In the genomic region with DNA sequence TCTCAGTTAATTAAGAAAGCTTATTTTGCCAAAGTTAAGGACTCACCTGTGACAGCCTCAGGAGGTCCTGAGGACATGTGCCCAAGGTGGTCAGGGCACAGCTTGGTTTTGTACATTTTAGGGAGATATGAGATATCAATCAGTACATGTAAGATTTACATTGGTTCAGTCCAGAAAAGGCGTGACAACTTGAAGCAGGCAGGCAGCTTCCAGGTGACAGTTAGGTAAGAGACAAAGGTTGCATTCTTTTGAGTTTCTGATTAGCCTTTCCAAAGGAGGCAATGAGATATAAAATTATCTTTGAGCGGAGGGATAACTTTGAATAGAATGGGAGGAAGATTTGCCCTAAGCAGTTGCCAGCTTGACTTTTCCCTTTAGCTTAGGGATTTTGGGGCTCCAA, we compare ENCODE assay signal across 23 cellular contexts. TPM values are rescaled to one million over a fixed set of nuclear protein-coding genes. Genes with fewer than 3 reads are reported as not detected.
DNase-seq lines count a peak whose midpoint lies in the region; ATAC-seq, FAIRE-seq and TF ChIP-seq lines count a peak whose summit lies in the region.
"Had no signal": no experiment of that assay in that cellular context is flagged by ENCODE, and none has a peak within 500 bp of the region (broad histone marks: within the 10 kb centered on the region; RNA-seq: fewer than 3 reads in every experiment).

No MANE protein-coding gene starts in this region.

- no peak overlapping the region for H3K27ac Mint-ChIP-seq in Caco-2 (ENCODE audit: unreplicated experiment)
- H3K27ac Mint-ChIP-seq: CD8-positive, alpha-beta memory T cell; HFFc6; IgD-negative memory B cell had no signal

- POLR2A ChIA-PET in Caco-2 (lab: Charles Lee): no interaction called here

- no peak for FAIRE-seq in small intestine (lab: Jason Lieb, UNC)
- FAIRE-seq: GM12892, HTR-8/SVneo had no signal

- DNase-seq in Caco-2 (peak; percentile 6 to 41), NCI-H526 (lab: John Stamatoyannopoulos, UW) (peak; percentile 34 to 45), left lobe of liver (ENCODE audit: low spot score) (no peak), small intestine (peak; percentile 70), foreskin keratinocyte (no peak), NCI-H446 (lab: John Stamatoyannopoulos, UW) (no peak)
- DNase-seq: ACHN; BE2C; C1 segment of cervical spinal cord; CD4-positive, CD25-positive, alpha-beta regulatory T cell; CD8-positive, alpha-beta memory T cell; COR-L47; DMS153; DMS79; GDM1; GOT3; H7; HFFc6 had no signal

- peaks cover 8% of the 10 kb centered on the region for H3K36me3 Mint-ChIP-seq in Caco-2 (ENCODE audit: insufficient read depth, unreplicated experiment)
- H3K36me3 Mint-ChIP-seq: CD4-positive, CD25-positive, alpha-beta regulatory T cell; IgD-negative memory B cell had no signal

- 18 to 67% (median 33%) methylated on average over 2 of the region's 2 CpGs for WGBS in small intestine, 3 donors

- H3K27me3 ChIP-seq in Caco-2 (replicated peaks; ENCODE audit: control insufficient read depth, insufficient read depth, low read length) (no peaks in the 10 kb centered on the region), small intestine (ENCODE audit: control insufficient read depth in 2 of 2, insufficient read depth in 2 of 2, low read length in 2 of 2) (no peaks in the 10 kb centered on the region), foreskin keratinocyte (no peaks in the 10 kb centered on the region)
- H3K27me3 ChIP-seq: BE2C had no signal

- peak; percentile 68 for ATAC-seq in left lobe of liver
- no peak for ATAC-seq in HG02642 (IDR thresholded peaks at IDR 0.05; ENCODE audit: poor library complexity, unreplicated experiment)
- no peak for ATAC-seq in foreskin keratinocyte
- ATAC-seq: HCT116 had no signal

- H3K4me1 ChIP-seq in Caco-2: peaks cover 41% of the 10 kb centered on the region
- H3K4me1 ChIP-seq in small intestine (ENCODE audit: control insufficient read depth in 2 of 2, insufficient read depth in 1 of 2, low read depth in 1 of 2, low read length in 1 of 2): peaks cover 0 to 6% of the 10 kb centered on the region in 2 donors
- no peaks in the 10 kb centered on the region for H3K4me1 ChIP-seq in foreskin keratinocyte
- H3K4me1 ChIP-seq: BE2C had no signal

- H3K4me3 ChIP-seq in Caco-2 (ENCODE audit: low read depth, low read length) (no peak overlapping the region), small intestine (ENCODE audit: low read depth in 1 of 2, low read length in 2 of 2) (no peak overlapping the region)

- H3K27ac ChIP-seq in small intestine (ENCODE audit: low read depth in 1 of 2, low read length in 1 of 2): no peak overlapping the region
- no peak overlapping the region for H3K27ac ChIP-seq in foreskin keratinocyte

- TF ChIP-seq CTCF in Caco-2 (IDR thresholded peaks at IDR 0.05; ENCODE audit: insufficient read depth in 1 of 2, low read depth in 1 of 2, low read length in 1 of 2, severe bottlenecking in 1 of 2, unreplicated experiment in 1 of 2): no peak
- no peak for TF ChIP-seq CTCF in foreskin keratinocyte (conservative IDR thresholded peaks at IDR 0.05)

- CTCF ChIA-PET in Caco-2 (lab: Charles Lee): interaction anchor here (0.8 kb wide), 1 partner anchor 151 kb away, joined by 3 read pairs; no protein-coding TSS in a partner anchor

- H3K4me1 Mint-ChIP-seq in Caco-2 (ENCODE audit: low read depth, unreplicated experiment): peaks cover 30% of the 10 kb centered on the region
- H3K4me1 Mint-ChIP-seq: IgD-negative memory B cell had no signal

- no peaks in the 10 kb centered on the region for H3K27me3 Mint-ChIP-seq in Caco-2 (ENCODE audit: insufficient read depth, unreplicated experiment)
- H3K27me3 Mint-ChIP-seq: CD4-positive, CD25-positive, alpha-beta regulatory T cell; IgD-negative memory B cell had no signal

- no peak overlapping the region for H3K4me3 Mint-ChIP-seq in Caco-2 (ENCODE audit: unreplicated experiment)
- H3K4me3 Mint-ChIP-seq: CD4-positive, CD25-positive, alpha-beta regulatory T cell; CD8-positive, alpha-beta memory T cell; HFFc6; IgD-negative memory B cell had no signal

- no TSS peak for BruUV-seq in Caco-2 (replicated peaks; lab: Mats Ljungman, UMichigan)

- H3K9me3 Mint-ChIP-seq in Caco-2 (ENCODE audit: unreplicated experiment): peaks cover 9% of the 10 kb centered on the region

- H3K9me3 ChIP-seq in Caco-2: no peaks in the 10 kb centered on the region
- no peaks in the 10 kb centered on the region for H3K9me3 ChIP-seq in small intestine (ENCODE audit: control insufficient read depth, low read depth)
- H3K9me3 ChIP-seq: BE2C had no signal

- H3K36me3 ChIP-seq in Caco-2 (ENCODE audit: control insufficient read depth, insufficient read depth, low read length) (no peaks in the 10 kb centered on the region), small intestine (ENCODE audit: control insufficient read depth in 2 of 2, insufficient read depth in 2 of 2, low read length in 2 of 2) (no peaks in the 10 kb centered on the region)
- H3K36me3 ChIP-seq: BE2C had no signal

- intact Hi-C loops in Caco-2 (cut with micrococcal nuclease; ENCODE audit: unreplicated experiment): no loop called here

RNA-seq across cellular contexts. Expression of a gene that starts 47.8 kb away (rescaled TPM):
- total RNA-seq in Caco-2 (2022) (43.3 and 53.1 TPM in 2 replicates), left lobe of liver (23.1 TPM), foreskin keratinocyte (not detected in 2 replicates)
- polyA plus RNA-seq in small intestine (10 to 100 TPM; 21.1 to 44.0 (median 41.8) TPM), foreskin keratinocyte (0.02 TPM in 1 of 2 replicates, not detected in the other)
- polyA plus RNA-seq: CD8-positive, alpha-beta memory T cell; IgD-negative memory B cell had no signal

Comparison
In these comparisons a context has a peak if more than half of its experiments do, and no peak if none do; other contexts are left out.
1. DNase-seq: peak in Caco-2 (2 of 2), NCI-H526 (2 of 2) and small intestine (single experiment); none in left lobe of liver (single experiment), foreskin keratinocyte (0 of 2) and NCI-H446 (0 of 2).
2. RNA of a gene that starts 47.8 kb away (total RNA-seq): 43.3 to 53.1 TPM in Caco-2 and 23.1 TPM in left lobe of liver (single experiment); not detected in foreskin keratinocyte; every median in the first group is over 10 times any median in the second.